Comparison of ENCODE assay signal across 8 cellular contexts in the genomic region with DNA sequence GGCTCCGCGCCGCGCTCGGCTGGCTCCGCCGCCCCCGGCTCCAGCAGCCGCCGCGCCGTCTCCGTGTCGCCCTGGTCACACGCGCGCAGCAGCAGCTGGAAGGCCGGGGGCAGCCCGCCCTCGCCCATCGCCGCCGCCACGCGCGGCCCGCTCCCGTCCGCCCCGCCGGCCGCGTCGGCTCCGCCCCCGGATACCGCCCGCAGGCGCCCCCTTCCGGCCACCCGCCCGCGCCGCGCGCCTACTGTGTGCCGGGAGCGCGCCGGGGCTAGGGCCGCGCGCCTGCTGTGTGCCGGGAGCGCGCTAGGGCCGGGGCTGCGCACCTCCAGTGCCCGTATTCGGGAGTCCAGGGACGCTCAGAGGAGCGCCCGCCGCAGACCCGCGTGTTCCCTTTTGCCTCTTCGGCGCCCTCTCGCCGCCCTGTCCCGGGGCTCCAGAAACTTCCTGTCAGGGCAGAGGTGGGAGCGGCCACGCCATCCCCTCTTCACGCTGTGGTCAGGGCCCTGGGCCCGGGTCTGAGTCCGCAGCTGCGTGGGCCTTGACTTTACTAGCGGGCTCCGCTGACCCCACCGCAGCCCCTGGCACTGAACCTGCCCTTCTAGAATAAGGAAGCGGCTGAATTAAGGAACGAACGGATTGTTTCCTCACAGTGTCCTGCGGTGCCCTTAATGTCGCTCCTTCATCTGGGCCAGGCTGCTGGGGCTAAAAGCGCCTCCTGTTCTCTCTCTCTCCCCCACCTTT. TPM values are rescaled to one million over a fixed set of nuclear protein-coding genes. Genes with fewer than 3 reads are reported as not detected.
DNase-seq lines count a peak whose midpoint lies in the region; ATAC-seq and TF ChIP-seq lines count a peak whose summit lies in the region.

Gene ANKS6, minus strand, starts transcription at position 192 of the 738 bp plus-strand sequence. Its CDS starts 64 bp downstream, at position 128.

- peak within 1 kb of the TSS; percentile 82 for H3K4me3 Mint-ChIP-seq in activated naive CD8-positive, alpha-beta T cell treated with anti-CD3 and anti-CD28 coated beads for 36 hours

- ATAC-seq in GM21515 (IDR thresholded peaks at IDR 0.05; ENCODE audit: unreplicated experiment) (peak; percentile 89), IMR-90 (ENCODE audit: low read depth) (peak; percentile 94), Right ventricle myocardium superior (ENCODE audit: poor library complexity) (peak; percentile 97)

- peak within 1 kb of the TSS; percentile 75 for H3K27ac Mint-ChIP-seq in activated naive CD8-positive, alpha-beta T cell treated with anti-CD3 and anti-CD28 coated beads for 36 hours

- 0 out of 2 replicates have a peak, but pooled peaks cover 17% of the 10 kb centered on the region for H3K9me1 ChIP-seq in IMR-90 (ENCODE audit: insufficient read depth, low read length)

- H2AK5ac ChIP-seq in IMR-90 (ENCODE audit: low read depth, low read length) = peak within 1 kb of the TSS; percentile 82; the same call in 1 of the 2 replicates

- peak within 1 kb of the TSS; percentile 58; the same call in 1 of the 3 replicates for H2BK15ac ChIP-seq in IMR-90 (ENCODE audit: low read depth, low read length)

- H3K79me1 ChIP-seq in IMR-90 (ENCODE audit: low read depth in 1 of 2, low read length in 2 of 2) = peaks cover 22 to 27% of the 10 kb centered on the region in 2 experiments

- intact Hi-C loops in IMR-90 (cut with micrococcal nuclease) (no loop called here), Right ventricle myocardium superior (cut with DNase I) (no loop called here), thyroid gland (cut with DNase I) (no loop called here)

- H3K27ac ChIP-seq in IMR-90 (ENCODE audit: insufficient read depth, low read length) = peak within 1 kb of the TSS; percentile 55
- H3K27ac ChIP-seq in SK-N-SH (ENCODE audit: low read depth in 2 of 2, low read length in 1 of 2) = no peak within 1 kb of the TSS; a peak in 1 of 4 replicates
- no peak within 1 kb of the TSS for H3K27ac ChIP-seq in parathyroid adenoma
- peak within 1 kb of the TSS; percentile 82 to 95 (median 87) for H3K27ac ChIP-seq in thyroid gland

- H3K36me3 ChIP-seq in IMR-90 (ENCODE audit: control insufficient read depth, insufficient read depth, low read length) = no peaks in the 10 kb centered on the region
- H3K36me3 ChIP-seq in SK-N-SH (replicated peaks in 1 of 2; ENCODE audit: control insufficient read depth in 1 of 2, insufficient read depth in 2 of 2, low read length in 1 of 2) = no peaks in the 10 kb centered on the region
- no peaks in the 10 kb centered on the region for H3K36me3 ChIP-seq in parathyroid adenoma (ENCODE audit: control insufficient read depth, insufficient read depth, low read length)
- no peaks in the 10 kb centered on the region for H3K36me3 ChIP-seq in thyroid gland

- H3K9me3 ChIP-seq in IMR-90 (ENCODE audit: control insufficient read depth, insufficient read depth, low read length) = no peaks in the 10 kb centered on the region; the same call in 1 of the 2 replicates
- no peaks in the 10 kb centered on the region for H3K9me3 ChIP-seq in SK-N-SH
- H3K9me3 ChIP-seq in parathyroid adenoma (ENCODE audit: control insufficient read depth, low read length) = no peaks in the 10 kb centered on the region
- H3K9me3 ChIP-seq in thyroid gland = no peaks in the 10 kb centered on the region

- peak within 1 kb of the TSS; percentile 87 for H3K4ac ChIP-seq in IMR-90 (ENCODE audit: low read depth, low read length)

- TF ChIP-seq CTCF in IMR-90 (conservative IDR thresholded peaks at IDR 0.05; ENCODE audit: low read depth, low read length) (peak; percentile 76), SK-N-SH (IDR thresholded peaks at IDR 0.05) (peak; percentile 45), parathyroid adenoma (IDR thresholded peaks at IDR 0.05) (peak; percentile 15), thyroid gland (IDR thresholded peaks at IDR 0.05) (peak in 3 of 6 experiments; percentile 77 to 87 (median 79))

- no peak for TF ChIP-seq EP300 in SK-N-SH (IDR thresholded peaks at IDR 0.05; ENCODE audit: borderline replicate concordance in 1 of 2, low read depth in 1 of 2, low read length in 1 of 2)

- peaks cover 12% of the 10 kb centered on the region for H3K36me3 Mint-ChIP-seq in activated naive CD8-positive, alpha-beta T cell treated with anti-CD3 and anti-CD28 coated beads for 36 hours

- peak within 1 kb of the TSS; percentile 19; the same call in 1 of the 2 replicates for H3K18ac ChIP-seq in IMR-90 (ENCODE audit: low read depth, low read length)

- H3K9ac ChIP-seq in IMR-90 (ENCODE audit: low read depth, low read length) (peak within 1 kb of the TSS; percentile 67), SK-N-SH (peak within 1 kb of the TSS; percentile 57; the same call in 1 of the 2 replicates), parathyroid adenoma (no peak within 1 kb of the TSS)

- in situ Hi-C loops in IMR-90 (cut with MboI; ENCODE audit: low sequenced_read_pairs) = no loop called here

- H3K4me3 ChIP-seq in IMR-90 (ENCODE audit: insufficient read depth, low read depth, low read length) (peak within 1 kb of the TSS; percentile 86), SK-N-SH (ENCODE audit: low read depth in 2 of 2, low read length in 1 of 2) (peak within 1 kb of the TSS; percentile 69), parathyroid adenoma (ENCODE audit: low read depth, low read length) (peak within 1 kb of the TSS; percentile 68), thyroid gland (replicated peaks in 1 of 3) (peak within 1 kb of the TSS in 2 of 3 donors; percentile 54 to 71)

- H3K56ac ChIP-seq in IMR-90 (ENCODE audit: extremely low read depth, insufficient read depth, low read length) = no peak within 1 kb of the TSS; the same call in 1 of the 2 replicates

- H2BK5ac ChIP-seq in IMR-90 (ENCODE audit: low read depth, low read length, poor library complexity, severe bottlenecking) = peak within 1 kb of the TSS; percentile 20

- DNase-seq in DMS53 (lab: John Stamatoyannopoulos, UW) = peak; percentile 88
- peak; percentile 65 for DNase-seq in IMR-90
- DNase-seq in SK-N-SH = peak; percentile 98
- peak; percentile 89 for DNase-seq in activated naive CD8-positive, alpha-beta T cell treated with anti-CD3 and anti-CD28 coated beads for 36 hours
- peak; percentile 90 for DNase-seq in Right ventricle myocardium superior
- DNase-seq in thyroid gland = peak; percentile 79 to 86

- no TSS peak for BruUV-seq in IMR-90 (replicated peaks; lab: Mats Ljungman, UMichigan)

- H2BK120ac ChIP-seq in IMR-90 (ENCODE audit: low read depth, low read length) = peak within 1 kb of the TSS; percentile 89

- no peaks in the 10 kb centered on the region for H3K27me3 ChIP-seq in IMR-90 (ENCODE audit: control insufficient read depth, insufficient read depth, low read length)
- H3K27me3 ChIP-seq in SK-N-SH (ENCODE audit: insufficient read depth) = no peaks in the 10 kb centered on the region
- H3K27me3 ChIP-seq in parathyroid adenoma (ENCODE audit: control insufficient read depth, insufficient read depth, low read length) = no peaks in the 10 kb centered on the region
- no peaks in the 10 kb centered on the region for H3K27me3 ChIP-seq in thyroid gland

- dilution Hi-C loops in IMR-90 (cut with HindIII; ENCODE audit: low sequenced_read_pairs, unreplicated experiment) = no loop called here

- H3K14ac ChIP-seq in IMR-90 (replicated peaks; ENCODE audit: low read depth, low read length) = peak within 1 kb of the TSS; percentile 65

- peak within 1 kb of the TSS; percentile 99 for H2AFZ ChIP-seq in IMR-90 (replicated peaks; ENCODE audit: low read length, poor library complexity)
- H2AFZ ChIP-seq in SK-N-SH (ENCODE audit: low read depth) = peak within 1 kb of the TSS; percentile 97
- peak within 1 kb of the TSS; percentile 90 for H2AFZ ChIP-seq in parathyroid adenoma

- H4K91ac ChIP-seq in IMR-90 (ENCODE audit: insufficient read depth, low read depth, low read length) = peak within 1 kb of the TSS; percentile 77

- H2BK20ac ChIP-seq in IMR-90 (ENCODE audit: low read depth, low read length) = no peak within 1 kb of the TSS

- 1% methylated on average over 42 of the region's 86 CpGs; no CpG with 5 or more reads in 1 of the 2 experiments for WGBS in IMR-90 (ENCODE audit: extremely low coverage in 2 of 2, insufficient read length in 1 of 2), 2 experiments
- 81% methylated on average over 10 of the region's 86 CpGs for WGBS in SK-N-SH (ENCODE audit: low lambda C conversion rate)
- 27 to 39% methylated on average over 11 to 16 of the region's 86 CpGs for WGBS in thyroid gland, 2 donors

- no peaks in the 10 kb centered on the region for H3F3A ChIP-seq in SK-N-SH (replicated peaks; ENCODE audit: insufficient read depth)

- H4K8ac ChIP-seq in IMR-90 (ENCODE audit: low read depth in 2 of 2, low read length in 2 of 2) = peak within 1 kb of the TSS; percentile 86 to 93

- H3K4me1 ChIP-seq in IMR-90 (ENCODE audit: control insufficient read depth, insufficient read depth, low read length) = peaks cover 8% of the 10 kb centered on the region
- peaks cover under 1 to 8% of the 10 kb centered on the region in 2 experiments; a peak in 1 of 4 replicates for H3K4me1 ChIP-seq in SK-N-SH (ENCODE audit: control insufficient read depth in 1 of 2, insufficient read depth in 2 of 2, low read depth in 1 of 2, low read length in 1 of 2)
- H3K4me1 ChIP-seq in parathyroid adenoma = peaks cover 6% of the 10 kb centered on the region
- peaks cover 31 to 40% of the 10 kb centered on the region in 2 donors for H3K4me1 ChIP-seq in thyroid gland

- TF ChIP-seq POLR2A in IMR-90 (IDR thresholded peaks at IDR 0.05; ENCODE audit: low read depth, low read length) (no peak), thyroid gland (IDR thresholded peaks at IDR 0.05) (peak; percentile 40 to 89)

- TF ChIP-seq RAD21 in IMR-90 (IDR thresholded peaks at IDR 0.05; ENCODE audit: low read length) (no peak), SK-N-SH (IDR thresholded peaks at IDR 0.05; ENCODE audit: low read length) (no peak)

- no peaks in the 10 kb centered on the region for H3K27me3 Mint-ChIP-seq in activated naive CD8-positive, alpha-beta T cell treated with anti-CD3 and anti-CD28 coated beads for 36 hours

- H4K5ac ChIP-seq in IMR-90 (ENCODE audit: low read depth, low read length) = peak within 1 kb of the TSS; percentile 70; the same call in 1 of the 2 replicates

- CTCF ChIA-PET in IMR-90 (lab: Yijun Ruan, JAX) = interaction anchor here (0.6 kb wide), 2 partner anchors 411 to 1781 kb away, joined by 3 read pairs; no protein-coding TSS in a partner anchor
- CTCF ChIA-PET in SK-N-SH (lab: Yijun Ruan, JAX) = interaction anchor here (0.6 to 2.9 kb wide), 8 partner anchors 9 to 799 kb away, joined by 3 to 17 read pairs (median 3); no protein-coding TSS in a partner anchor

- peak within 1 kb of the TSS; percentile 93 for H3K23ac ChIP-seq in IMR-90 (ENCODE audit: low read depth, low read length)

- H3K4me1 Mint-ChIP-seq in activated naive CD8-positive, alpha-beta T cell treated with anti-CD3 and anti-CD28 coated beads for 36 hours = peaks cover 28% of the 10 kb centered on the region

- peaks cover 12% of the 10 kb centered on the region; the same call in 1 of the 2 replicates for H3K79me2 ChIP-seq in SK-N-SH (ENCODE audit: insufficient read depth)
- H3K79me2 ChIP-seq in parathyroid adenoma = no peaks in the 10 kb centered on the region

- POLR2A ChIA-PET in IMR-90 (lab: Charles Lee; ENCODE audit: unreplicated experiment) (no interaction called here), SK-N-SH (lab: Yijun Ruan, JAX) (no interaction called here)

- no peaks in the 10 kb centered on the region for H3K9me2 ChIP-seq in SK-N-SH

- peaks cover 9% of the 10 kb centered on the region for H4K20me1 ChIP-seq in IMR-90 (ENCODE audit: insufficient read depth, low read length)
- H4K20me1 ChIP-seq in SK-N-SH (ENCODE audit: insufficient read depth) = no peaks in the 10 kb centered on the region

- peak within 1 kb of the TSS; percentile 97 for H3K4me2 ChIP-seq in IMR-90 (ENCODE audit: low read depth, low read length)
- H3K4me2 ChIP-seq in SK-N-SH = peak within 1 kb of the TSS; percentile 83
- H3K4me2 ChIP-seq in parathyroid adenoma (ENCODE audit: low read length) = peak within 1 kb of the TSS; percentile 70

- H3K9me3 Mint-ChIP-seq in activated naive CD8-positive, alpha-beta T cell treated with anti-CD3 and anti-CD28 coated beads for 36 hours = peaks cover 12% of the 10 kb centered on the region

- H2AK9ac ChIP-seq in IMR-90 (replicated peaks; ENCODE audit: low read depth, low read length, poor library complexity) = peak within 1 kb of the TSS; percentile 77

RNA-seq across cellular contexts. Expression of gene ANKS6, which starts in this region (rescaled TPM):
- total RNA-seq in IMR-90 (2012; rRNA removed) = 8.6 and 9.0 TPM in 2 replicates
- 23.6 and 24.0 TPM in 2 replicates for polyA plus RNA-seq in IMR-90 (2012; rRNA removed)
- 16.4 and 20.2 TPM in 2 replicates for polyA plus RNA-seq in IMR-90 (2012; cell fraction: cytosol; rRNA removed)
- polyA plus RNA-seq in IMR-90 (2012; cell fraction: nucleus; rRNA removed; ENCODE audit: low replicate concordance) = 78.2 and 92.5 TPM in 2 replicates
- polyA plus RNA-seq in SK-N-SH (2012; rRNA removed) = 26.1 and 29.3 TPM in 2 replicates
- 11.8 and 17.9 TPM in 2 replicates for polyA plus RNA-seq in SK-N-SH (2012; cell fraction: cytosol; rRNA removed)
- polyA plus RNA-seq in SK-N-SH (2012; cell fraction: nucleus; rRNA removed) = 97.6 and 123 TPM in 2 replicates
- total RNA-seq in activated naive CD8-positive, alpha-beta T cell treated with anti-CD3 and anti-CD28 coated beads for 36 hours = 10 to 100 TPM; 17.9 to 21.8 TPM
- 3.0 TPM for total RNA-seq in Right ventricle myocardium superior
- total RNA-seq in thyroid gland = 10 to 100 TPM; 42.2 to 56.6 (median 49.9) TPM

Comparison
In these comparisons a context has a peak if more than half of its experiments do, and no peak if none do; other contexts are left out.
1. H3K27ac ChIP-seq: peak in IMR-90 (single experiment) and thyroid gland (3 of 3); none in SK-N-SH (0 of 2) and parathyroid adenoma (single experiment).
2. Peak in every context shown above with its lines, with median percentiles within 50 percentile points of each other: DNase-seq, ATAC-seq, H2AFZ ChIP-seq, H3K4me2 ChIP-seq and H3K4me3 ChIP-seq.